ENCODE assay signal across 8 cellular contexts in genomic region chr17:7215652-7216139, GRCh38. TPM values are rescaled to one million over a fixed set of nuclear protein-coding genes. Genes with fewer than 3 reads are reported as not detected.
DNase-seq lines count a peak whose midpoint lies in the region; TF ChIP-seq lines count a peak whose summit lies in the region.

No MANE protein-coding gene starts in this region.

- CTCF ChIA-PET in AG04450 (lab: Charles Lee) = interaction anchor here (0.6 to 1.7 kb wide), 3 partner anchors 27 to 502 kb away, joined by 3 to 20 read pairs (median 4); partner anchors contain the start of genes DNAH2, GABARAP and SLC16A11

- H3K9ac ChIP-seq in HUES64 (ENCODE audit: low read depth, low read length) = peak overlapping the region; percentile 17; the same call in 1 of the 2 replicates

- H3K4me3 ChIP-seq in AG04450 (ENCODE audit: low read depth, low read length) (peak overlapping the region; percentile 72), HUES64 (ENCODE audit: low read length) (peak overlapping the region; percentile 78), cardiac fibroblast (replicated peaks in 1 of 2; ENCODE audit: low read depth in 2 of 2, low read length in 2 of 2) (peak overlapping the region; percentile 61 to 76), muscle layer of duodenum (ENCODE audit: low read depth in 1 of 2, low read length in 2 of 2) (peak overlapping the region; percentile 61 to 77)

- DNase-seq in AG04450 (ENCODE audit: low read depth, low spot score) = no peak
- no peak for DNase-seq in cardiac fibroblast (ENCODE audit: low read depth in 2 of 2)
- DNase-seq in KG1 (lab: John Stamatoyannopoulos, UW) = no peak
- DNase-seq in middle frontal gyrus (ENCODE audit: extremely low spot score, low spot score) = no peak
- DNase-seq in COR-L47 (lab: John Stamatoyannopoulos, UW) = no peak
- DNase-seq in NCI-H1694 (lab: John Stamatoyannopoulos, UW) = no peak

- TF ChIP-seq CTCF in AG04450 (IDR thresholded peaks at IDR 0.05; ENCODE audit: low read depth, low read length) = no peak
- TF ChIP-seq CTCF in cardiac fibroblast (IDR thresholded peaks at IDR 0.05; ENCODE audit: low read depth, low read length) = no peak

- H3K9me3 ChIP-seq in AG04450 (ENCODE audit: control insufficient read depth, insufficient read depth, low read length) = no peaks in the 10 kb centered on the region; the same call in 1 of the 2 replicates
- no peaks in the 10 kb centered on the region for H3K9me3 ChIP-seq in HUES64 (ENCODE audit: insufficient read depth, low read depth, low read length)
- no peaks in the 10 kb centered on the region for H3K9me3 ChIP-seq in muscle layer of duodenum (ENCODE audit: control insufficient read depth in 1 of 2, low read length in 2 of 2)

- 2% methylated on average over 6 of the region's 9 CpGs for WGBS in HUES64

- POLR2A ChIA-PET in AG04450 (lab: Yijun Ruan, JAX) = no interaction called here

- no peaks in the 10 kb centered on the region for H3K36me3 ChIP-seq in HUES64 (ENCODE audit: insufficient read depth, low read length)
- H3K36me3 ChIP-seq in muscle layer of duodenum (ENCODE audit: control insufficient read depth in 1 of 2, insufficient read depth in 2 of 2, low read length in 2 of 2) = no peaks in the 10 kb centered on the region

- H3K27me3 ChIP-seq in AG04450 (ENCODE audit: control insufficient read depth, insufficient read depth, low read length) (no peaks in the 10 kb centered on the region), HUES64 (ENCODE audit: insufficient read depth, low read length) (no peaks in the 10 kb centered on the region), muscle layer of duodenum (ENCODE audit: low read depth, low read length) (no peaks in the 10 kb centered on the region)

- H3K27ac ChIP-seq in AG04450 (ENCODE audit: low read depth, low read length) (peak overlapping the region; percentile 68), HUES64 (ENCODE audit: low read depth, low read length) (peak overlapping the region; percentile 90), muscle layer of duodenum (ENCODE audit: low read length) (peak overlapping the region; percentile 54)

- H3K4me1 ChIP-seq in HUES64 (ENCODE audit: insufficient read depth, low read length) (peaks cover 30% of the 10 kb centered on the region), muscle layer of duodenum (ENCODE audit: control insufficient read depth in 1 of 2, insufficient read depth in 2 of 2, low read length in 2 of 2) (peaks cover 25 to 48% of the 10 kb centered on the region in 2 donors)

RNA-seq across cellular contexts. Expression of gene DLG4, which starts 3.9 kb away (rescaled TPM):
- polyA plus RNA-seq in AG04450 (2011; rRNA removed) = 10.2 and 11.6 TPM in 2 replicates
- 15.2 and 19.5 TPM in 2 replicates for polyA minus RNA-seq in AG04450 (2011; rRNA and poly(A)+ RNA removed)
- polyA plus RNA-seq in HUES64 (2013, experiment 1 of 2) = 23.6 TPM
- polyA plus RNA-seq in HUES64 (2013, experiment 2 of 2) = 26.2 TPM

RNA-seq across cellular contexts. Expression of gene ACADVL, which starts 4.0 kb away (rescaled TPM):
- polyA plus RNA-seq in AG04450 (2011; rRNA removed) = 217 and 262 TPM in 2 replicates
- 169 and 241 TPM in 2 replicates for polyA minus RNA-seq in AG04450 (2011; rRNA and poly(A)+ RNA removed)
- polyA plus RNA-seq in HUES64 (2013, experiment 1 of 2) = 115 TPM
- polyA plus RNA-seq in HUES64 (2013, experiment 2 of 2) = 121 TPM

RNA-seq across cellular contexts. Expression of gene DVL2, which starts 18.6 kb away (rescaled TPM):
- polyA plus RNA-seq in AG04450 (2011; rRNA removed) = 5.1 and 8.2 TPM in 2 replicates
- 23.9 and 29.6 TPM in 2 replicates for polyA minus RNA-seq in AG04450 (2011; rRNA and poly(A)+ RNA removed)
- 42.7 TPM for polyA plus RNA-seq in HUES64 (2013, experiment 1 of 2)
- polyA plus RNA-seq in HUES64 (2013, experiment 2 of 2) = 48.1 TPM

RNA-seq across cellular contexts. Expression of gene PHF23, which starts 23.6 kb away (rescaled TPM):
- 56.3 and 58.7 TPM in 2 replicates for polyA plus RNA-seq in AG04450 (2011; rRNA removed)
- 58.1 and 72.8 TPM in 2 replicates for polyA minus RNA-seq in AG04450 (2011; rRNA and poly(A)+ RNA removed)
- polyA plus RNA-seq in HUES64 (2013, experiment 1 of 2) = 62.5 TPM
- 63.0 TPM for polyA plus RNA-seq in HUES64 (2013, experiment 2 of 2)

RNA-seq across cellular contexts. Expression of gene GABARAP, which starts 26.6 kb away (rescaled TPM):
- polyA plus RNA-seq in AG04450 (2011; rRNA removed) = 929 and 984 TPM in 2 replicates
- 405 and 431 TPM in 2 replicates for polyA minus RNA-seq in AG04450 (2011; rRNA and poly(A)+ RNA removed)
- 307 TPM for polyA plus RNA-seq in HUES64 (2013, experiment 1 of 2)
- 379 TPM for polyA plus RNA-seq in HUES64 (2013, experiment 2 of 2)
